ENCODE assay signal across 8 cellular contexts in genomic region chr12:118052324-118053070, GRCh38. TPM values are rescaled to one million over a fixed set of nuclear protein-coding genes. Genes with fewer than 3 reads are reported as not detected.
DNase-seq lines count a peak whose midpoint lies in the region; ATAC-seq, FAIRE-seq and TF ChIP-seq lines count a peak whose summit lies in the region.

No MANE protein-coding gene starts in this region.

- peak; percentile 89 to 92 for ATAC-seq in upper lobe of left lung (ENCODE audit: low FRiP score in 2 of 2)

- H3K4me2 ChIP-seq in H1 (ENCODE audit: insufficient read depth in 1 of 2, low read depth in 2 of 2, low read length in 2 of 2): no peak overlapping the region

- no peak overlapping the region for H4K8ac ChIP-seq in H1 (ENCODE audit: extremely low read depth, insufficient read depth, low read length)

- WGBS in H1 (ENCODE audit: extremely low coverage in 1 of 2, insufficient coverage in 1 of 2, insufficient read length in 1 of 2, insufficient replicate concordance in 2 of 2, low coverage in 1 of 2, low lambda C conversion rate in 2 of 2, missing lambda C conversion rate in 1 of 2), 2 experiments: 92% methylated on average over 14 of the region's 14 CpGs; no CpG with 5 or more reads in 1 of the 2 experiments
- 65 to 68% methylated on average over 14 of the region's 14 CpGs for WGBS in upper lobe of left lung, 2 donors

- H3K36me3 ChIP-seq in Peyer's patch (peaks cover 0 to 32% (median 0%) of the 10 kb centered on the region in 3 donors), H1 (ENCODE audit: control insufficient read depth in 2 of 4, insufficient read depth in 4 of 4, low read length in 3 of 4) (peaks cover 2 to 29% (median 17%) of the 10 kb centered on the region in 4 experiments; a peak in 6 of 8 replicates), upper lobe of left lung (peaks cover 0 to 50% (median 24%) of the 10 kb centered on the region in 4 donors)

- DNase-seq in DMS53 treated with DMSO at 0.1 percent for 48 hours (lab: John Stamatoyannopoulos, UW; ENCODE audit: unreplicated experiment) (peak; percentile 70), Peyer's patch (peak; percentile 28 to 87 (median 78)), H1 (ENCODE audit: low read depth in 1 of 2, low spot score in 2 of 2) (no peak), midbrain (lab: John Stamatoyannopoulos, UW) (peak; percentile 64), upper lobe of left lung (peak; percentile 59 to 90), NCI-H1930 (lab: John Stamatoyannopoulos, UW) (no peak), NCI-H524 treated with DMSO at 0.1 percent for 48 hours (lab: John Stamatoyannopoulos, UW) (no peak), GM19239 (ENCODE audit: insufficient read length, low spot score) (no peak)

- no peak for FAIRE-seq in H1 (lab: Jason Lieb, UNC)
- FAIRE-seq in GM19239 (lab: Jason Lieb, UNC): no peak

- H3K9ac ChIP-seq in H1 (replicated peaks in 1 of 4; ENCODE audit: extremely low read depth in 1 of 4, low read depth in 3 of 4, low read length in 3 of 4): no peak overlapping the region; a peak in 1 of 7 replicates

- H2BK12ac ChIP-seq in H1 (ENCODE audit: low read depth, low read length): no peak overlapping the region

- TF ChIP-seq RAD21 in H1 (IDR thresholded peaks at IDR 0.05 in 1 of 2, conservative IDR thresholded peaks at IDR 0.05 in 1 of 2; ENCODE audit: low read depth in 2 of 2, low read length in 2 of 2): no peak

- TF ChIP-seq EP300 in H1 (IDR thresholded peaks at IDR 0.05; ENCODE audit: borderline replicate concordance in 1 of 2, low read depth in 2 of 2, low read length in 2 of 2) (no peak), upper lobe of left lung (IDR thresholded peaks at IDR 0.05) (peak in 1 of 4 donors; percentile 79)

- H3K9me3 ChIP-seq in Peyer's patch (no peaks in the 10 kb centered on the region), H1 (ENCODE audit: insufficient read depth in 2 of 2, low read depth in 1 of 2, low read length in 1 of 2) (no peaks in the 10 kb centered on the region), upper lobe of left lung (no peaks in the 10 kb centered on the region)

- POLR2A ChIA-PET in H1 (lab: Charles Lee; ENCODE audit: partially characterized antibody): interaction anchor here (2.2 to 3.7 kb wide), 2 partner anchors 9 kb away, joined by 6 to 16 read pairs; partner anchors contain the start of gene WSB2

- no peak overlapping the region for H2BK15ac ChIP-seq in H1 (ENCODE audit: low read length)

- no peak overlapping the region for H3K4ac ChIP-seq in H1 (replicated peaks; ENCODE audit: insufficient read length, low read depth, low read length)

- peak; percentile 58 to 85 for TF ChIP-seq POLR2A in Peyer's patch (IDR thresholded peaks at IDR 0.05)
- TF ChIP-seq POLR2A in H1 (IDR thresholded peaks at IDR 0.05; ENCODE audit: control extremely low read depth in 1 of 2, low read depth in 2 of 2, low read length in 2 of 2): no peak
- no peak for TF ChIP-seq POLR2A in upper lobe of left lung (IDR thresholded peaks at IDR 0.05)

- peaks cover 4% of the 10 kb centered on the region in 2 experiments for H4K20me1 ChIP-seq in H1 (replicated peaks in 1 of 2; ENCODE audit: control insufficient read depth in 1 of 2, insufficient read depth in 2 of 2, low read length in 2 of 2)

- no peak overlapping the region for H3K56ac ChIP-seq in H1 (replicated peaks; ENCODE audit: insufficient read length, low read depth, low read length)

- TF ChIP-seq CTCF in Peyer's patch (IDR thresholded peaks at IDR 0.05): no peak
- TF ChIP-seq CTCF in H1 (IDR thresholded peaks at IDR 0.05; ENCODE audit: control extremely low read depth in 1 of 3, insufficient read depth in 1 of 3, low read depth in 1 of 3, low read length in 3 of 3): no peak
- no peak for TF ChIP-seq CTCF in upper lobe of left lung (IDR thresholded peaks at IDR 0.05)

- H3K27ac ChIP-seq in Peyer's patch: peak overlapping the region; percentile 35 to 88 (median 77)
- no peak overlapping the region for H3K27ac ChIP-seq in H1 (ENCODE audit: low read depth, low read length)
- H3K27ac ChIP-seq in upper lobe of left lung: peak overlapping the region; percentile 14 to 61 (median 51)

- H3K23ac ChIP-seq in H1 (ENCODE audit: insufficient read length): no peak overlapping the region

- no peak overlapping the region for H3K18ac ChIP-seq in H1 (ENCODE audit: extremely low read depth, low read length)

- H3K23me2 ChIP-seq in H1 (ENCODE audit: low read depth, low read length): no peaks in the 10 kb centered on the region

- H3K27me3 ChIP-seq in Peyer's patch (no peaks in the 10 kb centered on the region), H1 (replicated peaks in 1 of 4; ENCODE audit: control insufficient read depth in 3 of 4, extremely low read depth in 1 of 4, insufficient read depth in 3 of 4, low read length in 3 of 4) (no peaks in the 10 kb centered on the region), upper lobe of left lung (no peaks in the 10 kb centered on the region)

- H2AFZ ChIP-seq in H1 (ENCODE audit: low read length): no peak overlapping the region

- H3K79me1 ChIP-seq in H1 (ENCODE audit: low read depth, low read length): peaks cover 6% of the 10 kb centered on the region

- H3K4me3 ChIP-seq in Peyer's patch (peak overlapping the region in 2 of 4 donors; percentile 31 to 45), H1 (ENCODE audit: extremely low read depth in 1 of 4, insufficient read depth in 2 of 4, low read depth in 3 of 4, low read length in 4 of 4) (no peak overlapping the region), upper lobe of left lung (no peak overlapping the region)

- H3K79me2 ChIP-seq in H1 (ENCODE audit: control insufficient read depth in 1 of 2, insufficient read depth in 2 of 2, low read length in 2 of 2): peaks cover 0 to 26% of the 10 kb centered on the region in 2 experiments; a peak in 2 of 4 replicates

- no peak overlapping the region for H2BK120ac ChIP-seq in H1 (replicated peaks; ENCODE audit: low read depth, low read length)

- H4K5ac ChIP-seq in H1 (ENCODE audit: insufficient read length, low read depth, low read length): no peak overlapping the region

- H2AK5ac ChIP-seq in H1 (ENCODE audit: low read depth, low read length): no peak overlapping the region

- no peak overlapping the region for H2BK20ac ChIP-seq in H1 (ENCODE audit: low read length)

- no peak overlapping the region for H3K14ac ChIP-seq in H1 (ENCODE audit: insufficient read length)

- H4K91ac ChIP-seq in H1 (replicated peaks; ENCODE audit: insufficient read length, low read length): no peak overlapping the region

- no peak overlapping the region; the same call in 1 of the 2 replicates for H2BK5ac ChIP-seq in H1 (ENCODE audit: low read depth, low read length)

- H3K4me1 ChIP-seq in Peyer's patch (peaks cover 0 to 54% (median 5%) of the 10 kb centered on the region in 4 donors), H1 (replicated peaks in 1 of 4; ENCODE audit: control insufficient read depth in 3 of 4, insufficient read depth in 4 of 4, low read length in 3 of 4) (no peaks in the 10 kb centered on the region; a peak in 1 of 7 replicates), upper lobe of left lung (peaks cover 26 to 41% (median 35%) of the 10 kb centered on the region in 4 donors)

- CTCF ChIA-PET in H1 (lab: Charles Lee; ENCODE audit: partially characterized antibody): interaction anchor here (1.8 to 5.8 kb wide), 2 partner anchors 13 to 129 kb away, joined by 4 to 49 read pairs; no protein-coding TSS in a partner anchor

TF ChIP-seq in H1, 55 proteins besides CTCF, POLR2A, EP300 and RAD21:
- TF ChIP-seq EZH2 (IDR thresholded peaks at IDR 0.05; ENCODE audit: low read depth, low read length, severe bottlenecking): no peak
- TF ChIP-seq CEBPB (IDR thresholded peaks at IDR 0.05; ENCODE audit: low read depth, low read length): peak; percentile 6; the same call in 1 of the 2 replicates
- no peak for TF ChIP-seq GTF2F1 (IDR thresholded peaks at IDR 0.05; ENCODE audit: borderline replicate concordance, low read depth, low read length)

RNA-seq across cellular contexts. Expression of gene WSB2, which starts 8.5 kb away (rescaled TPM):
- total RNA-seq in Peyer's patch (100 to 1,000 TPM in 3 of 4 donors, 10 to 100 TPM in 1; 76.7 to 146 (median 110) TPM), upper lobe of left lung (100 to 1,000 TPM in 1 of 6 donors, 10 to 100 TPM in 5; 46.1 to 112 (median 90.3) TPM)
- total RNA-seq in H1 (2021; fragmentation: NEBNext Ultra II Directional; extraction: Animal tissue kit (Norgen Biotek cat#: 25700)): 58.2 and 70.0 TPM in 2 replicates
- polyA plus RNA-seq in H1 (2011; rRNA removed): 47.1 and 47.5 TPM in 2 replicates
- 40.3 TPM for polyA plus RNA-seq in H1 (2011; cell fraction: cytosol; rRNA removed)
- 50.0 TPM for polyA plus RNA-seq in H1 (2011; cell fraction: nucleus; rRNA removed)
- polyA plus RNA-seq in H1 (2012, experiment 1 of 2): 33.0 to 42.1 TPM (median 37.4 TPM) in 4 replicates
- polyA plus RNA-seq in H1 (2012, experiment 2 of 2): 23.0 TPM
- 34.9 TPM for polyA plus RNA-seq in H1 (2013, experiment 1 of 2)
- polyA plus RNA-seq in H1 (2013, experiment 2 of 2): 37.8 TPM
- 136 and 154 TPM in 2 replicates for polyA minus RNA-seq in H1 (2011; rRNA and poly(A)+ RNA removed)
- 60.5 TPM for polyA minus RNA-seq in H1 (2011; cell fraction: cytosol; rRNA and poly(A)+ RNA removed)
- 62.3 TPM for polyA minus RNA-seq in H1 (2011; cell fraction: nucleus; rRNA and poly(A)+ RNA removed)

RNA-seq across cellular contexts. Expression of gene RFC5, which starts 36.0 kb away (rescaled TPM):
- total RNA-seq in Peyer's patch (10 to 100 TPM in 2 of 4 donors, 1 to 10 TPM in 2; 8.3 to 18.2 (median 10.6) TPM), upper lobe of left lung (10 to 100 TPM in 1 of 6 donors, 1 to 10 TPM in 5; 5.0 to 10.5 (median 7.1) TPM)
- total RNA-seq in H1 (2021; fragmentation: NEBNext Ultra II Directional; extraction: Animal tissue kit (Norgen Biotek cat#: 25700)): 34.4 and 35.5 TPM in 2 replicates
- 40.6 and 40.9 TPM in 2 replicates for polyA plus RNA-seq in H1 (2011; rRNA removed)
- polyA plus RNA-seq in H1 (2011; cell fraction: cytosol; rRNA removed): 40.8 TPM
- 58.1 TPM for polyA plus RNA-seq in H1 (2011; cell fraction: nucleus; rRNA removed)
- 38.0 to 43.0 TPM (median 40.0 TPM) in 4 replicates for polyA plus RNA-seq in H1 (2012, experiment 1 of 2)
- polyA plus RNA-seq in H1 (2012, experiment 2 of 2): 23.9 TPM
- polyA plus RNA-seq in H1 (2013, experiment 1 of 2): 33.4 TPM
- polyA plus RNA-seq in H1 (2013, experiment 2 of 2): 31.8 TPM
- 47.8 and 58.0 TPM in 2 replicates for polyA minus RNA-seq in H1 (2011; rRNA and poly(A)+ RNA removed)
- polyA minus RNA-seq in H1 (2011; cell fraction: cytosol; rRNA and poly(A)+ RNA removed): 25.5 TPM
- polyA minus RNA-seq in H1 (2011; cell fraction: nucleus; rRNA and poly(A)+ RNA removed): 32.6 TPM

RNA-seq across cellular contexts. Expression of gene VSIG10, which starts 51.3 kb away (rescaled TPM):
- total RNA-seq in Peyer's patch: 100 to 1,000 TPM in 3 of 4 donors, 10 to 100 TPM in 1; 72.6 to 342 (median 208) TPM
- total RNA-seq in H1 (2021; fragmentation: NEBNext Ultra II Directional; extraction: Animal tissue kit (Norgen Biotek cat#: 25700)): 93.6 and 96.8 TPM in 2 replicates
- 34.4 and 42.7 TPM in 2 replicates for polyA plus RNA-seq in H1 (2011; rRNA removed)
- polyA plus RNA-seq in H1 (2011; cell fraction: cytosol; rRNA removed): 36.8 TPM
- 68.9 TPM for polyA plus RNA-seq in H1 (2011; cell fraction: nucleus; rRNA removed)
- polyA plus RNA-seq in H1 (2012, experiment 1 of 2): 40.2 to 62.7 TPM (median 47.4 TPM) in 4 replicates
- 20.4 TPM for polyA plus RNA-seq in H1 (2012, experiment 2 of 2)
- polyA plus RNA-seq in H1 (2013, experiment 1 of 2): 77.5 TPM
- polyA plus RNA-seq in H1 (2013, experiment 2 of 2): 73.7 TPM
- 158 and 162 TPM in 2 replicates for polyA minus RNA-seq in H1 (2011; rRNA and poly(A)+ RNA removed)
- 44.9 TPM for polyA minus RNA-seq in H1 (2011; cell fraction: cytosol; rRNA and poly(A)+ RNA removed)
- 110 TPM for polyA minus RNA-seq in H1 (2011; cell fraction: nucleus; rRNA and poly(A)+ RNA removed)
- total RNA-seq in upper lobe of left lung: 100 to 1,000 TPM in 1 of 6 donors, 10 to 100 TPM in 5; 44.1 to 157 (median 72.8) TPM

Comparison
In these comparisons a context has a peak if more than half of its experiments do, and no peak if none do; other contexts are left out.
1. DNase-seq: peak in DMS53 treated with DMSO at 0.1 percent for 48 hours (single experiment), Peyer's patch (3 of 3), midbrain (single experiment) and upper lobe of left lung (2 of 2); none in H1 (0 of 2), NCI-H1930 (0 of 2), NCI-H524 treated with DMSO at 0.1 percent for 48 hours (single experiment) and GM19239 (single experiment).
2. POLR2A ChIP-seq: peak in Peyer's patch (2 of 2); none in H1 (0 of 2) and upper lobe of left lung (0 of 4).